8 cellular contexts compared by ENCODE assay signal in the genomic region with DNA sequence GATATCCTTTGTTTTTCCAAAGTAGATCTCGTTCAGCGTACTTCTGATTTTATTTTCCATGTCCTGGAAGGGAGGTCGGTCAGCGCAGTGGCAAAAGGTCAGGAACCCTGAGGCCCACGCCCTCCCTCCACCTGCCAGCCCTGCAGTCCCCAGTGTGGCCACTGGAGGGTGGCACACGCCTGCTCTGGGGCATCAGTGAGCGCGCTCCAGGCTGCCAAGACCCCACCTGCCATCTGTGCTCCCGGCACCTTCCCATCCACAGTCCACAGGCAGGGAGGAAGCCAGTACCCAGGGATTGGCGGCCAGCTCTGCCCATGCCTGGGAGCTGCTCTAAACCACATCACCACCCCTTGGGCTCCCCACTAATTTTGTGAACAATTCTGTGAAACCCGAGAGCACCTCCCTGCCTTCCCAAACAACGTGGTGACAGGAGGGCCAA. TPM values are rescaled to one million over a fixed set of nuclear protein-coding genes. Genes with fewer than 3 reads are reported as not detected.
DNase-seq lines count a peak whose midpoint lies in the region; ATAC-seq and TF ChIP-seq lines count a peak whose summit lies in the region.

No MANE protein-coding gene starts in this region.

- CTCF ChIA-PET in activated CD8-positive, alpha-beta memory T cell treated with anti-CD3 and anti-CD28 coated beads, Interleukin-2, amount 10 ng/mL, durations not matched to agents 7 days and 5 days (lab: Charles Lee) = interaction anchor here (0.6 to 2.8 kb wide), 16 partner anchors 9 to 318 kb away, joined by 3 to 18 read pairs (median 4); no protein-coding TSS in a partner anchor

- intact Hi-C loops in uterus (cut with DNase I; ENCODE audit: low total_unique reads) = loop anchor here (10.0 kb wide), 2 partner anchors 50 to 310 kb away; no protein-coding TSS in a partner anchor

- peak; percentile 56 for ATAC-seq in activated CD8-positive, alpha-beta memory T cell treated with anti-CD3 and anti-CD28 coated beads, Interleukin-2, amount 10 ng/mL, durations not matched to agents 7 days and 5 days
- ATAC-seq in naive thymus-derived CD8-positive, alpha-beta T cell = peak; percentile 51 to 72

- H3K27ac Mint-ChIP-seq in activated CD8-positive, alpha-beta memory T cell treated with anti-CD3 and anti-CD28 coated beads, Interleukin-2, amount 10 ng/mL, durations not matched to agents 7 days and 5 days = no peak overlapping the region
- H3K27ac Mint-ChIP-seq in naive thymus-derived CD8-positive, alpha-beta T cell = peak overlapping the region in 6 of 10 donors; percentile 8 to 81 (median 48)

- peaks cover 5 to 6% of the 10 kb centered on the region in 2 donors for H3K4me1 ChIP-seq in uterus

- no peaks in the 10 kb centered on the region for H3K36me3 ChIP-seq in uterus

- DNase-seq in NCI-H524 (lab: John Stamatoyannopoulos, UW) (peak; percentile 25 to 68), NCI-H524 treated with DMSO at 0.1 percent for 48 hours (lab: John Stamatoyannopoulos, UW) (no peak), NCI-H2196 treated with DMSO at 0.1 percent for 48 hours (lab: John Stamatoyannopoulos, UW; ENCODE audit: unreplicated experiment) (peak; percentile 75), epidermal melanocyte (ENCODE audit: insufficient read length, low spot score) (peak; percentile 44), uterus (peak; percentile 61 to 70), GOT3 (lab: John Stamatoyannopoulos, UW) (no peak)
- peak; percentile 47 for DNase-seq in activated CD8-positive, alpha-beta memory T cell treated with anti-CD3 and anti-CD28 coated beads, Interleukin-2, amount 10 ng/mL, durations not matched to agents 7 days and 5 days
- DNase-seq in naive thymus-derived CD8-positive, alpha-beta T cell = peak in 8 of 10 donors; percentile 18 to 50 (median 41)

- H3K4me1 Mint-ChIP-seq in activated CD8-positive, alpha-beta memory T cell treated with anti-CD3 and anti-CD28 coated beads, Interleukin-2, amount 10 ng/mL, durations not matched to agents 7 days and 5 days = no peaks in the 10 kb centered on the region
- H3K4me1 Mint-ChIP-seq in naive thymus-derived CD8-positive, alpha-beta T cell = peaks cover 0 to 18% (median 7%) of the 10 kb centered on the region in 4 donors

- no peaks in the 10 kb centered on the region for H3K27me3 ChIP-seq in uterus

- no peaks in the 10 kb centered on the region for H3K9me3 ChIP-seq in uterus

- peaks cover 15% of the 10 kb centered on the region for H3K36me3 Mint-ChIP-seq in activated CD8-positive, alpha-beta memory T cell treated with anti-CD3 and anti-CD28 coated beads, Interleukin-2, amount 10 ng/mL, durations not matched to agents 7 days and 5 days
- peaks cover 0 to 67% (median 2%) of the 10 kb centered on the region in 3 donors for H3K36me3 Mint-ChIP-seq in naive thymus-derived CD8-positive, alpha-beta T cell

- TF ChIP-seq POLR2A in uterus (IDR thresholded peaks at IDR 0.05) = no peak

- H3K4me3 ChIP-seq in uterus = no peak overlapping the region

- H3K27ac ChIP-seq in uterus = peak overlapping the region; percentile 6 to 30

- H3K27me3 Mint-ChIP-seq in activated CD8-positive, alpha-beta memory T cell treated with anti-CD3 and anti-CD28 coated beads, Interleukin-2, amount 10 ng/mL, durations not matched to agents 7 days and 5 days = no peaks in the 10 kb centered on the region
- H3K27me3 Mint-ChIP-seq in naive thymus-derived CD8-positive, alpha-beta T cell = no peaks in the 10 kb centered on the region

- no peaks in the 10 kb centered on the region for H3K9me3 Mint-ChIP-seq in activated CD8-positive, alpha-beta memory T cell treated with anti-CD3 and anti-CD28 coated beads, Interleukin-2, amount 10 ng/mL, durations not matched to agents 7 days and 5 days (ENCODE audit: low read depth)
- no peaks in the 10 kb centered on the region for H3K9me3 Mint-ChIP-seq in naive thymus-derived CD8-positive, alpha-beta T cell

- POLR2A ChIA-PET in naive thymus-derived CD8-positive, alpha-beta T cell (lab: Charles Lee) = interaction anchor here (2.0 kb wide), 1 partner anchor 253 kb away, joined by 4 read pairs; a partner anchor contains a TSS

- peak; percentile 84 to 94 (median 90) for TF ChIP-seq CTCF in uterus (IDR thresholded peaks at IDR 0.05)

- no peak overlapping the region for H3K4me3 Mint-ChIP-seq in activated CD8-positive, alpha-beta memory T cell treated with anti-CD3 and anti-CD28 coated beads, Interleukin-2, amount 10 ng/mL, durations not matched to agents 7 days and 5 days
- peak overlapping the region in 2 of 10 donors; percentile 20 to 22 for H3K4me3 Mint-ChIP-seq in naive thymus-derived CD8-positive, alpha-beta T cell

RNA-seq across cellular contexts. Expression of gene SLC66A1, which starts 32.3 kb away (rescaled TPM):
- 1 to 10 TPM; 8.0 to 8.6 TPM for total RNA-seq in activated CD8-positive, alpha-beta memory T cell treated with anti-CD3 and anti-CD28 coated beads, Interleukin-2, amount 10 ng/mL, durations not matched to agents 7 days and 5 days
- total RNA-seq in naive thymus-derived CD8-positive, alpha-beta T cell = 1 to 10 TPM; 4.8 to 6.4 TPM
- polyA plus RNA-seq in naive thymus-derived CD8-positive, alpha-beta T cell = 1 to 10 TPM; 3.1 to 4.3 (median 3.7) TPM
- total RNA-seq in uterus = 10 to 100 TPM in 2 of 4 donors, 1 to 10 TPM in 1, under 1 TPM in 1; 0.88 to 18.1 (median 8.2) TPM

RNA-seq across cellular contexts. Expression of gene AKR7A2, which starts 32.4 kb away (rescaled TPM):
- 10 to 100 TPM; 47.4 to 48.0 TPM for total RNA-seq in activated CD8-positive, alpha-beta memory T cell treated with anti-CD3 and anti-CD28 coated beads, Interleukin-2, amount 10 ng/mL, durations not matched to agents 7 days and 5 days
- 10 to 100 TPM; 24.8 to 27.7 TPM for total RNA-seq in naive thymus-derived CD8-positive, alpha-beta T cell
- 100 to 1,000 TPM in 2 of 3 donors, 10 to 100 TPM in 1; 99.3 to 116 (median 115) TPM for polyA plus RNA-seq in naive thymus-derived CD8-positive, alpha-beta T cell
- total RNA-seq in uterus = 100 to 1,000 TPM in 1 of 4 donors, 10 to 100 TPM in 2, 1 to 10 TPM in 1; 5.6 to 108 (median 33.6) TPM

RNA-seq across cellular contexts. Expression of gene AKR7A3, which starts 55.8 kb away (rescaled TPM):
- under 1 TPM; 0.33 to 0.93 TPM for total RNA-seq in activated CD8-positive, alpha-beta memory T cell treated with anti-CD3 and anti-CD28 coated beads, Interleukin-2, amount 10 ng/mL, durations not matched to agents 7 days and 5 days
- 1 to 10 TPM in 1 of 2 experiments, under 1 TPM in 1; 0.96 to 1.5 TPM for total RNA-seq in naive thymus-derived CD8-positive, alpha-beta T cell
- under 1 TPM in 1 of 3 donors, not detected in 2; 0.08 TPM for polyA plus RNA-seq in naive thymus-derived CD8-positive, alpha-beta T cell
- total RNA-seq in uterus = 1 to 10 TPM in 2 of 4 donors, not detected in 2; 1.2 to 4.3 TPM

Comparison
In these comparisons a context has a peak if more than half of its experiments do, and no peak if none do; other contexts are left out.
1. DNase-seq: peak in NCI-H524 (2 of 2), NCI-H2196 treated with DMSO at 0.1 percent for 48 hours (single experiment), activated CD8-positive, alpha-beta memory T cell treated with anti-CD3 and anti-CD28 coated beads, Interleukin-2, amount 10 ng/mL, durations not matched to agents 7 days and 5 days (single experiment), epidermal melanocyte (single experiment), naive thymus-derived CD8-positive, alpha-beta T cell (8 of 10) and uterus (2 of 2); none in NCI-H524 treated with DMSO at 0.1 percent for 48 hours (single experiment) and GOT3 (single experiment).